9 cellular contexts compared by ENCODE assay signal in genomic region chr7:140212100-140212881, GRCh38. TPM values are rescaled to one million over a fixed set of nuclear protein-coding genes. Genes with fewer than 3 reads are reported as not detected.
A peak's percentile ranks its signal among the peaks of the same experiment; 100 is the strongest.
DNase-seq lines count a peak whose midpoint lies in the region; ATAC-seq, FAIRE-seq and TF ChIP-seq lines count a peak whose summit lies in the region.
"Had no signal": no experiment of that assay in that cellular context is flagged by ENCODE, and none has a peak within 500 bp of the region (broad histone marks: within the 10 kb centered on the region; RNA-seq: fewer than 3 reads in every experiment).

No MANE protein-coding gene starts in this region.

- peak; percentile 35 for DNase-seq in AG20443 (ENCODE audit: low spot score)
- no peak for DNase-seq in occipital lobe (lab: John Stamatoyannopoulos, UW)
- DNase-seq in nephron progenitor cell, result no peak
- no peak for DNase-seq in H54 (ENCODE audit: insufficient read length, low spot score)
- no peak for DNase-seq in HuH-7.5 (ENCODE audit: low spot score)
- DNase-seq: DND-41 had no signal

- H3K36me3 Mint-ChIP-seq in activated T-helper 17 cell treated with anti-CD3 and anti-CD28 coated beads, Interleukin-2, amount 50 U/mL, for 72 hours (ENCODE audit: low read depth), result peaks cover 6% of the 10 kb centered on the region
- no peaks in the 10 kb centered on the region for H3K36me3 Mint-ChIP-seq in nephron progenitor cell (ENCODE audit: low read depth)

- no peak for TF ChIP-seq CTCF in nephron progenitor cell (IDR thresholded peaks at IDR 0.05)

- ATAC-seq in GM19023 (IDR thresholded peaks at IDR 0.05; ENCODE audit: unreplicated experiment), result peak; percentile 34
- ATAC-seq in HG03064 (IDR thresholded peaks at IDR 0.05; ENCODE audit: low read depth, unreplicated experiment), result peak; percentile 55
- ATAC-seq in activated T-helper 17 cell treated with anti-CD3 and anti-CD28 coated beads, Interleukin-2, amount 50 U/mL, for 72 hours (replicated peaks), result peak; percentile 70

- no peak for FAIRE-seq in H54 (lab: Jason Lieb, UNC)

- H3K27me3 Mint-ChIP-seq in activated T-helper 17 cell treated with anti-CD3 and anti-CD28 coated beads, Interleukin-2, amount 50 U/mL, for 72 hours, result no peaks in the 10 kb centered on the region
- H3K27me3 Mint-ChIP-seq in nephron progenitor cell (ENCODE audit: low read depth, poor library complexity), result peaks cover 12% of the 10 kb centered on the region

- peaks cover 51% of the 10 kb centered on the region for H3K4me1 Mint-ChIP-seq in activated T-helper 17 cell treated with anti-CD3 and anti-CD28 coated beads, Interleukin-2, amount 50 U/mL, for 72 hours
- H3K4me1 Mint-ChIP-seq in nephron progenitor cell, result peaks cover 18% of the 10 kb centered on the region

- TF ChIP-seq POLR2A in H54 (IDR thresholded peaks at IDR 0.05; ENCODE audit: low read depth, low read length), result no peak

- peaks cover 10% of the 10 kb centered on the region for H3K9me3 Mint-ChIP-seq in activated T-helper 17 cell treated with anti-CD3 and anti-CD28 coated beads, Interleukin-2, amount 50 U/mL, for 72 hours
- peaks cover 12% of the 10 kb centered on the region for H3K9me3 Mint-ChIP-seq in nephron progenitor cell

- peak overlapping the region; percentile 91 for H3K27ac Mint-ChIP-seq in activated T-helper 17 cell treated with anti-CD3 and anti-CD28 coated beads, Interleukin-2, amount 50 U/mL, for 72 hours
- H3K27ac Mint-ChIP-seq in nephron progenitor cell, result no peak overlapping the region

- peak overlapping the region; percentile 65 for H3K4me3 Mint-ChIP-seq in activated T-helper 17 cell treated with anti-CD3 and anti-CD28 coated beads, Interleukin-2, amount 50 U/mL, for 72 hours
- no peak overlapping the region for H3K4me3 Mint-ChIP-seq in nephron progenitor cell

RNA-seq across cellular contexts. Expression of gene KDM7A, which starts 35.5 kb away (rescaled TPM):
- 10 to 100 TPM; 31.1 to 48.7 TPM for total RNA-seq in activated T-helper 17 cell treated with anti-CD3 and anti-CD28 coated beads, Interleukin-2, amount 50 U/mL, for 72 hours
- total RNA-seq in occipital lobe, result 18.6 TPM
